Comparison of ENCODE assay signal across 16 cellular contexts in the genomic region with DNA sequence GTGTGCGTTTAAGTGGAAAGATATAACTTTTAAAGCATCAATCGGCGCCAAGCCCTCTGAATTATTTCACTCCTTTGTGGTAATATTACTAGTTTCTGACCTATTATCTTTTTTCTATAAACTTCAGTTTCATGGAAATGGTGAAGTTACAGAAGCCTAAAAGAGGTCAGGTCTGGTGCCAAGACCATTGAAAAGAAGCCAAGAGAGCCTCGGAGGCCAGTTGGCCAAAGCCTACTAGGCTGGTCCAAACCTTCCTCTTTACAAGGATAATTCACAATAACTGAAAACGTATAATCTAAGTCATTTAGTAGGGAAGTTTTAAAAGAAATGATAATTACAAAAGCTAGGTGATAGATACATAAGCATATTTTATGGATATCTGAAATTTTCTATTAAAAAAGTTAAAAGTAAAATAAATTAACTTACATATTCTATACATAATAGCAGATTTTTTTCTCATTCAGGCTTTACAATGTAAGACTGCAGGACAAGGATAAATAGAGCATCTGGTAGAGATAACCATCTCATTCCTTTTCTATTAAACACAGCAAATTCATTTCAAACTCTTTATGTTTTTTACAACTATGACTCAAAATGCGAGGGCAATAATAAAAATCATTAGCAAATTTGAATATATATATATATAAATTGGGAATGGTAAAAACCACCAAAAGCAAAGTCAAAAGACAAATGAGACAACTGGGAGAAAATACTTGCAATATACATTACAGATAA.
"Had no signal": no experiment of that assay in that cellular context is flagged by ENCODE, and none has a peak within 500 bp of the region (broad histone marks: within the 10 kb centered on the region; RNA-seq: fewer than 3 reads in every experiment).

No MANE protein-coding gene starts in this region.

- H3K9me3 ChIP-seq: ascending aorta, gastroesophageal sphincter, lower lobe of right lung, neutrophil, tibial artery had no signal

- H3K36me3 ChIP-seq: ascending aorta, lower lobe of right lung, neutrophil, tibial artery had no signal

- FAIRE-seq: bronchial epithelial cell had no signal

- H3K27ac ChIP-seq: gastroesophageal sphincter, lower lobe of right lung had no signal

- H3K4me3 ChIP-seq: ascending aorta, gastroesophageal sphincter, lower lobe of right lung, tibial artery had no signal

- ATAC-seq: activated T-cell treated with anti-CD3 and anti-CD28 coated beads, Interleukin-2, amount 50 U/mL, for 4 hours; esophagus mucosa; gastroesophageal sphincter; left cardiac atrium; natural killer cell treated with Interleukin-12 subunit alpha and Interleukin-12 subunit beta and Interleukin-15 and Interleukin-18, amount 100 ng/mL, for 72 hours; stimulated activated naive CD8-positive, alpha-beta T cell treated with anti-CD3 and anti-CD28 coated beads, Interleukin-15, Interleukin-2, amounts not matched to agents 100 U/mL and 50 U/mL, for 24 hours had no signal

- DNase-seq: activated CD4-positive, alpha-beta T cell treated with anti-CD3 and anti-CD28 coated beads for 48 hours; activated CD4-positive, CD25-positive, alpha-beta regulatory T cell; activated CD8-positive, alpha-beta memory T cell treated with anti-CD3 and anti-CD28 coated beads, Interleukin-2, amount 50 U/mL, for 4 hours; activated naive CD4-positive, alpha-beta T cell treated with anti-CD3 and anti-CD28 coated beads, Interleukin-2, amount 50 U/mL, for 16 hours; activated T-cell treated with anti-CD3 and anti-CD28 coated beads, Interleukin-2, amount 50 U/mL, for 4 hours; effector CD8-positive, alpha-beta T cell; left cardiac atrium; lower lobe of right lung; stimulated activated naive CD8-positive, alpha-beta T cell treated with anti-CD3 and anti-CD28 coated beads, Interleukin-15, Interleukin-2, amounts not matched to agents 100 U/mL and 50 U/mL, for 24 hours; tibial artery had no signal

- H3K27me3 ChIP-seq: ascending aorta, gastroesophageal sphincter, neutrophil, tibial artery had no signal
